ENCODE assay signal across 29 cellular contexts in the genomic region with DNA sequence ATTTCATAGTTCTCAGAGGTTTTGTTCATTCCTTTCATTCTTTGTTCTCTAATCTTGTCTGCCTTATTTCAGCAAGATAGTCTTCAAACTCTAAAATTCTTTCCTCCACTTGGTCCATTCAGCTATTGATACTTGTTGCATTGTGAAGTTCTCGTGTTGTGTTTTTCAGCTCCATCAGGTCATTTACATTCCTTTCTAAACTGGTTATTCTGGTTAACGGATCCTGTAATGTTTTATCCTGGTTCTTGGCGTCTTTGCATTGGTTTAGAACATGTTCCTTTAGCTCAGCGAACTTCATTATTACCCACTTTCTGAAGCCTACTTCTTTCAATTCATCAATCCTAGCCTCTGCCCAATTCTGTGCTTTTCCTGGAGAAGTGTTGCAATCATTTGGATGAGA. TPM values are rescaled to one million over a fixed set of nuclear protein-coding genes. Genes with fewer than 3 reads are reported as not detected.
"Had no signal": no experiment of that assay in that cellular context is flagged by ENCODE, and none has a peak within 500 bp of the region (broad histone marks: within the 10 kb centered on the region; RNA-seq: fewer than 3 reads in every experiment).

No MANE protein-coding gene starts in this region.

- DNase-seq: stimulated activated CD4-positive, alpha-beta T cell treated with anti-CD3 and anti-CD28 coated beads, Interleukin-2, amount 100 ng/mL, for 48 hours; stimulated activated CD4-positive, alpha-beta T cell treated with anti-CD3 and anti-CD28 coated beads, Interleukin-4, amount 100 ng/mL, for 1 hour; stimulated activated CD4-positive, alpha-beta T cell treated with anti-CD3 and anti-CD28 coated beads, Interleukin-4, amount 100 ng/mL, for 24 hours; stimulated activated CD4-positive, alpha-beta T cell treated with anti-CD3 and anti-CD28 coated beads, Interleukin-4, amount 100 ng/mL, for 4 hours; stimulated activated CD8-positive, alpha-beta memory T cell treated with anti-CD3 and anti-CD28 coated beads, Interleukin-4, amount 100 ng/mL, for 48 hours; stimulated activated naive B cell treated with anti-CD40 and anti-IgM and Interleukin-4, amounts not matched to agents 10 μg/mL and 1 μg/mL and 100 μg/mL, for 72 hours; stimulated activated naive CD4-positive, alpha-beta T cell; stimulated activated naive CD4-positive, alpha-beta T cell treated with Interleukin-2 at 50 U/mL for 16 hours; stimulated activated naive CD8-positive, alpha-beta T cell treated with anti-CD3 and anti-CD28 coated beads, Interleukin-15, amount 100 ng/mL, for 72 hours; stimulated activated naive CD8-positive, alpha-beta T cell treated with anti-CD3 and anti-CD28 coated beads, Interleukin-15, Interleukin-2, amounts not matched to agents 100 U/mL and 50 U/mL, for 24 hours; stomach; substantia nigra; testis; thyroid gland; tibial artery; transverse colon; upper lobe of left lung; uterus had no signal

- H3K36me3 ChIP-seq: thyroid gland, transverse colon, uterus had no signal

- H3K27ac ChIP-seq: stomach, suprapubic skin, testis, thoracic aorta, thyroid gland, tibial artery, tibial nerve, transverse colon, upper lobe of left lung, uterus, vagina had no signal

- H3K27me3 ChIP-seq: stomach, suprapubic skin, testis, thyroid gland, tibial artery, tibial nerve, transverse colon, upper lobe of left lung, uterus, vagina had no signal

- H3K9me3 ChIP-seq: stomach, suprapubic skin, testis, thoracic aorta, thyroid gland, tibial artery, tibial nerve, transverse colon, upper lobe of left lung, uterus, vagina had no signal

- ATAC-seq: stimulated activated effector memory CD8-positive, alpha-beta T cell treated with anti-CD3 and anti-CD28 coated beads, Interleukin-12 subunit alpha, Interleukin-12 subunit beta, amount 100 ng/mL, for 72 hours; stimulated activated memory B cell treated with anti-CD40 and anti-IgM and Interleukin-4, amounts not matched to agents 10 μg/mL and 1 μg/mL and 100 μg/mL, for 72 hours; stimulated activated naive B cell treated with anti-CD40 and anti-IgM and Interleukin-4, amounts not matched to agents 10 μg/mL and 1 μg/mL and 100 μg/mL, for 72 hours; stimulated activated naive CD8-positive, alpha-beta T cell treated with anti-CD3 and anti-CD28 coated beads, Interleukin-15, amount 100 ng/mL, for 72 hours; stimulated activated naive CD8-positive, alpha-beta T cell treated with anti-CD3 and anti-CD28 coated beads, Interleukin-15, Interleukin-2, amounts not matched to agents 100 U/mL and 50 U/mL, for 24 hours had no signal

- FAIRE-seq: urothelium cell line had no signal

- H3K4me3 ChIP-seq: stomach, suprapubic skin, testis, thoracic aorta, thyroid gland, tibial artery, tibial nerve, transverse colon, upper lobe of left lung, uterus, vagina had no signal

- H3K4me1 ChIP-seq: stomach, suprapubic skin, testis, thyroid gland, tibial artery, tibial nerve, transverse colon, upper lobe of left lung, uterus, vagina had no signal

RNA-seq across cellular contexts. Expression of a gene that starts 45.1 kb away (rescaled TPM):
- total RNA-seq: stomach, subcutaneous adipose tissue, suprapubic skin, temporal lobe, thoracic aorta, thyroid gland, tibial nerve, transverse colon, upper lobe of left lung, ureter, urinary bladder, uterus, vagina had no signal
- polyA plus RNA-seq: stomach, urinary bladder had no signal
